In the genomic region with DNA sequence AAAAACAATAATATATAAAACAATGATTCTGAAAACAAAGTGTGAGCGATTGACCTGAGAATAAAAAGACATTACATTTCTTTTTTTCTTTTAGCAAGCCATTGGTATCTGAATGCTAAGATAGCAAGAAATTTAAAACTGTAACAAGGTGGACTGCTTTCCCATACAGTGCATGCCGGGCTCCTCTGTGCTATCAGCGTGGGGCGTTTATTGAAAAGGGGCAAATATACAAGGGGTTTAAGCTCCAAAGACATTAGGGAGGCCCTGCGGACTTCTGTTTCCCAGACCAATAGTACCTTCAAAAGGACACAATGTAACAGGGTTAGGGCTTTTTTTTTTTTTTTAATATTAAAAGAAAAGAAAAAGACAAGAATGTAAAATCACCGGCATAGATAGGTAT, we compare ENCODE assay signal across 13 cellular contexts.
DNase-seq lines count a peak whose midpoint lies in the region; FAIRE-seq and TF ChIP-seq lines count a peak whose summit lies in the region.
"Had no signal": no experiment of that assay in that cellular context is flagged by ENCODE, and none has a peak within 500 bp of the region (broad histone marks: within the 10 kb centered on the region; RNA-seq: fewer than 3 reads in every experiment).

No MANE protein-coding gene starts in this region.

- H3K4me1 Mint-ChIP-seq in T-helper 2 cell treated with Interferon-gamma antibody and Interleukin-4, amounts not matched to agents 5 μg/mL and 100 μg/mL, for 36 hours (ENCODE audit: low read depth) = peaks cover 22% of the 10 kb centered on the region

- H3K4me1 ChIP-seq in esophagus muscularis mucosa (peaks cover 0 to 25% (median 16%) of the 10 kb centered on the region in 4 donors), skeletal muscle satellite cell (ENCODE audit: control insufficient read depth, insufficient read depth, low read length) (peaks cover 40% of the 10 kb centered on the region)

- peak overlapping the region; percentile 78 for H3K4me2 ChIP-seq in skeletal muscle satellite cell (ENCODE audit: low read length)
- H3K4me2 ChIP-seq: A549 had no signal

- H3K4me3 ChIP-seq in esophagus muscularis mucosa (peak overlapping the region in 1 of 4 donors; percentile 55), skeletal muscle satellite cell (ENCODE audit: low read length) (no peak overlapping the region)
- H3K4me3 ChIP-seq: A549 had no signal

- DNase-seq in T-helper 2 cell treated with Interferon-gamma antibody and Interleukin-4, amounts not matched to agents 5 μg/mL and 100 μg/mL, for 36 hours (ENCODE audit: low spot score) = no peak
- DNase-seq in T-helper 2 cell (no peak), NCI-H69 (lab: John Stamatoyannopoulos, UW) (peak; percentile 7), esophagus muscularis mucosa (ENCODE audit: extremely low spot score) (peak; percentile 78), GM19239 (ENCODE audit: insufficient read length, low spot score) (no peak), amniotic stem cell (lab: John Stamatoyannopoulos, UW) (no peak), RPMI8226 (no peak)
- DNase-seq: NCI-H1694 treated with DMSO at 0.1 percent for 48 hours, T-helper 9 cell had no signal

- peak overlapping the region; percentile 54 for H3K4me3 Mint-ChIP-seq in T-helper 2 cell treated with Interferon-gamma antibody and Interleukin-4, amounts not matched to agents 5 μg/mL and 100 μg/mL, for 36 hours

- H3K27me3 ChIP-seq in esophagus muscularis mucosa = no peaks in the 10 kb centered on the region
- no peaks in the 10 kb centered on the region for H3K27me3 ChIP-seq in skeletal muscle satellite cell (ENCODE audit: control insufficient read depth, insufficient read depth, low read length)
- H3K27me3 ChIP-seq: gastroesophageal sphincter had no signal

- no peak overlapping the region for H3K27ac ChIP-seq in esophagus muscularis mucosa (replicated peaks in 1 of 4)
- H3K27ac ChIP-seq: A549 had no signal

- H3K36me3 ChIP-seq in esophagus muscularis mucosa (peaks cover 0 to 26% (median 16%) of the 10 kb centered on the region in 4 donors), skeletal muscle satellite cell (ENCODE audit: insufficient read depth, low read length) (peaks cover 26% of the 10 kb centered on the region)

- H3K9me3 ChIP-seq in esophagus muscularis mucosa (no peaks in the 10 kb centered on the region), skeletal muscle satellite cell (replicated peaks; ENCODE audit: low read length) (no peaks in the 10 kb centered on the region)
- H3K9me3 ChIP-seq: A549, gastroesophageal sphincter had no signal

- FAIRE-seq in GM19239 (lab: Jason Lieb, UNC) = no peak
- FAIRE-seq: A549, colon had no signal

- H3K36me3 Mint-ChIP-seq in T-helper 2 cell treated with Interferon-gamma antibody and Interleukin-4, amounts not matched to agents 5 μg/mL and 100 μg/mL, for 36 hours (ENCODE audit: low read depth) = no peaks in the 10 kb centered on the region

- no peak for TF ChIP-seq EP300 in esophagus muscularis mucosa (IDR thresholded peaks at IDR 0.05)

- H3K27me3 Mint-ChIP-seq in T-helper 2 cell treated with Interferon-gamma antibody and Interleukin-4, amounts not matched to agents 5 μg/mL and 100 μg/mL, for 36 hours (ENCODE audit: low read depth) = peaks cover 35% of the 10 kb centered on the region

- TF ChIP-seq POLR2A in esophagus muscularis mucosa (IDR thresholded peaks at IDR 0.05; ENCODE audit: low read depth) = no peak

- 94% methylated on average over 6 of the region's 6 CpGs for WGBS in esophagus muscularis mucosa

- intact Hi-C loops in esophagus muscularis mucosa (cut with DNase I) = no loop called here

- TF ChIP-seq CTCF in esophagus muscularis mucosa (IDR thresholded peaks at IDR 0.05) = no peak

- H3K9me3 Mint-ChIP-seq in T-helper 2 cell treated with Interferon-gamma antibody and Interleukin-4, amounts not matched to agents 5 μg/mL and 100 μg/mL, for 36 hours = no peaks in the 10 kb centered on the region

- peak overlapping the region; percentile 81 for H3K9ac ChIP-seq in skeletal muscle satellite cell (ENCODE audit: low read depth, low read length)

- H3K27ac Mint-ChIP-seq in T-helper 2 cell treated with Interferon-gamma antibody and Interleukin-4, amounts not matched to agents 5 μg/mL and 100 μg/mL, for 36 hours = no peak overlapping the region

Comparison
In these comparisons a context has a peak if more than half of its experiments do, and no peak if none do; other contexts are left out.
1. DNase-seq: peak in NCI-H69 (single experiment) and esophagus muscularis mucosa (single experiment); none in T-helper 2 cell treated with Interferon-gamma antibody and Interleukin-4, amounts not matched to agents 5 μg/mL and 100 μg/mL, for 36 hours (single experiment), T-helper 2 cell (0 of 5), GM19239 (single experiment), amniotic stem cell (single experiment) and RPMI8226 (single experiment).